ENCODE assay signal across 1 cellular context in the genomic region with DNA sequence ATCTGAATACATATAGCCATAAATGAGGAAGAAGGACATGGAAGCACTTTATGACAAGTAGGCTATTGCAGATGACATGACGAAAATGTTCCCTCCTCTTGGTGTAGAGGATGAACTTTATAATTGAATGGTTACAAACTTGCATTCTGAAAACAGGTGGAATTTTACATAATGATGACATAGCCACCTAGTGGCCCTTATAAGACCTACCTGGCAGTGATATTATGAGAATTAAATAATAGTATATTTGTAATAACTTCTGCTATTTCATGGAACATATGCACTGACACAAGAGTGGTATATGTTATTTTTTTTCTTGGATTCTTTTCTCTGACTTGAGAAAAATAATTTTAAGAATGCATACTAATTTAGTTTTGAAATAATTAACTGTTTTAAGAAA.
TF ChIP-seq lines count a peak whose summit lies in the region.

No MANE protein-coding gene starts in this region.

TF ChIP-seq in H1, 55 proteins besides CTCF, POLR2A, EP300 and RAD21:
- TF ChIP-seq FOSL1 (IDR thresholded peaks at IDR 0.05; ENCODE audit: insufficient read depth, low read depth, low read length) (no peak), SIN3A (conservative IDR thresholded peaks at IDR 0.05 in 1 of 2, IDR thresholded peaks at IDR 0.05 in 1 of 2; ENCODE audit: low read depth in 1 of 2, low read length in 2 of 2) (no peak), SIRT6 (IDR thresholded peaks at IDR 0.05; ENCODE audit: low read length) (no peak), HDAC6 (IDR thresholded peaks at IDR 0.05; ENCODE audit: low read depth, low read length) (no peak), CHD1 (IDR thresholded peaks at IDR 0.05; ENCODE audit: low read depth, low read length) (no peak), JUND (IDR thresholded peaks at IDR 0.05; ENCODE audit: low read length) (no peak), NANOG (IDR thresholded peaks at IDR 0.05; ENCODE audit: insufficient read depth, low read depth, low read length, poor library complexity, severe bottlenecking) (no peak), KDM4A (IDR thresholded peaks at IDR 0.05; ENCODE audit: low read depth, low read length, severe bottlenecking) (no peak), EGR1 (IDR thresholded peaks at IDR 0.05; ENCODE audit: borderline replicate concordance, low read depth, low read length) (no peak), TCF12 (IDR thresholded peaks at IDR 0.05; ENCODE audit: low read depth, low read length) (no peak), TBP (IDR thresholded peaks at IDR 0.05; ENCODE audit: low read depth, low read length) (no peak), MAX (IDR thresholded peaks at IDR 0.05) (no peak), POLR2AphosphoS5 (IDR thresholded peaks at IDR 0.05; ENCODE audit: low read depth, low read length) (no peak), CHD7 (IDR thresholded peaks at IDR 0.05; ENCODE audit: insufficient replicate concordance, low read length) (no peak), RBBP5 (IDR thresholded peaks at IDR 0.05; ENCODE audit: borderline replicate concordance, low read depth, low read length) (no peak), YY1 (IDR thresholded peaks at IDR 0.05; ENCODE audit: low read depth, low read length) (no peak), RNF2 (IDR thresholded peaks at IDR 0.05; ENCODE audit: borderline replicate concordance, low read depth, low read length, missing control alignments, poor library complexity, severe bottlenecking) (no peak), TAF1 (IDR thresholded peaks at IDR 0.05; ENCODE audit: low read depth, low read length) (no peak), TAF7 (optimal IDR thresholded peaks at IDR 0.05; ENCODE audit: borderline replicate concordance, low read depth, low read length) (no peak), GABPA (IDR thresholded peaks at IDR 0.05; ENCODE audit: borderline replicate concordance, insufficient read depth, low read length) (no peak)
